In genomic region chr14:31001339-31001658, GRCh38 we compare ENCODE assay signal across 21 cellular contexts.
"Had no signal": no experiment of that assay in that cellular context is flagged by ENCODE, and none has a peak within 500 bp of the region (broad histone marks: within the 10 kb centered on the region; RNA-seq: fewer than 3 reads in every experiment).

No MANE protein-coding gene starts in this region.

- FAIRE-seq: endometrium, keratinocyte had no signal

- H3K4me3 ChIP-seq: cardiac muscle cell, heart right ventricle, sigmoid colon, smooth muscle cell, transverse colon, vagina had no signal

- H3K27me3 Mint-ChIP-seq: activated naive CD8-positive, alpha-beta T cell treated with anti-CD3 and anti-CD28 coated beads, Interleukin-2, amount 10 ng/mL, durations not matched to agents 7 days and 5 days; memory B cell; stimulated activated memory B cell treated with anti-CD40 and anti-IgM and Interleukin-4, amounts not matched to agents 10 μg/mL and 1 μg/mL and 100 μg/mL, for 72 hours had no signal

- H3K27me3 ChIP-seq: cardiac muscle cell, heart right ventricle, sigmoid colon, transverse colon, vagina had no signal

- DNase-seq: activated CD4-positive, alpha-beta T cell treated with anti-CD3 and anti-CD28 coated beads, Interleukin-2, amount 50 U/mL, for 1 hour; activated CD8-positive, alpha-beta T cell treated with anti-CD3 and anti-CD28 coated beads, Interleukin-2, amount 10 ng/mL, durations not matched to agents 7 days and 5 days; activated gamma-delta T cell treated with Interleukin-2 at 50 U/mL for 16 hours; activated naive CD8-positive, alpha-beta T cell treated with anti-CD3 and anti-CD28 coated beads, Interleukin-2, amount 10 ng/mL, durations not matched to agents 7 days and 5 days; amniotic stem cell; erythroblast; foreskin fibroblast; heart right ventricle; left colon; sigmoid colon; stimulated activated CD4-positive, alpha-beta T cell treated with anti-CD3 and anti-CD28 coated beads, Interleukin-15, amount 100 ng/mL, for 24 hours; transverse colon had no signal

- H3K27ac Mint-ChIP-seq: activated CD8-positive, alpha-beta T cell treated with anti-CD3 and anti-CD28 coated beads, Interleukin-2, amount 10 ng/mL, durations not matched to agents 7 days and 5 days; activated naive CD8-positive, alpha-beta T cell treated with anti-CD3 and anti-CD28 coated beads, Interleukin-2, amount 10 ng/mL, durations not matched to agents 7 days and 5 days; memory B cell; stimulated activated memory B cell treated with anti-CD40 and anti-IgM and Interleukin-4, amounts not matched to agents 10 μg/mL and 1 μg/mL and 100 μg/mL, for 72 hours had no signal

- H3K4me3 Mint-ChIP-seq: activated CD8-positive, alpha-beta T cell treated with anti-CD3 and anti-CD28 coated beads, Interleukin-2, amount 10 ng/mL, durations not matched to agents 7 days and 5 days; activated naive CD8-positive, alpha-beta T cell treated with anti-CD3 and anti-CD28 coated beads, Interleukin-2, amount 10 ng/mL, durations not matched to agents 7 days and 5 days; memory B cell; neural crest cell; stimulated activated memory B cell treated with anti-CD40 and anti-IgM and Interleukin-4, amounts not matched to agents 10 μg/mL and 1 μg/mL and 100 μg/mL, for 72 hours had no signal

- ATAC-seq: activated CD4-positive, CD25-positive, alpha-beta regulatory T cell treated with anti-CD3 and anti-CD28 coated beads, Interleukin-2, amount 50 U/mL, for 24 hours; activated CD8-positive, alpha-beta T cell treated with anti-CD3 and anti-CD28 coated beads, Interleukin-2, amount 10 ng/mL, durations not matched to agents 7 days and 5 days; heart right ventricle; left colon; stimulated activated memory B cell treated with anti-CD40 and anti-IgM and Interleukin-4, amounts not matched to agents 10 μg/mL and 1 μg/mL and 100 μg/mL, for 72 hours had no signal

- H3K36me3 ChIP-seq: cardiac muscle cell, transverse colon, vagina had no signal
